Comparison of ENCODE assay signal across 23 cellular contexts in the genomic region with DNA sequence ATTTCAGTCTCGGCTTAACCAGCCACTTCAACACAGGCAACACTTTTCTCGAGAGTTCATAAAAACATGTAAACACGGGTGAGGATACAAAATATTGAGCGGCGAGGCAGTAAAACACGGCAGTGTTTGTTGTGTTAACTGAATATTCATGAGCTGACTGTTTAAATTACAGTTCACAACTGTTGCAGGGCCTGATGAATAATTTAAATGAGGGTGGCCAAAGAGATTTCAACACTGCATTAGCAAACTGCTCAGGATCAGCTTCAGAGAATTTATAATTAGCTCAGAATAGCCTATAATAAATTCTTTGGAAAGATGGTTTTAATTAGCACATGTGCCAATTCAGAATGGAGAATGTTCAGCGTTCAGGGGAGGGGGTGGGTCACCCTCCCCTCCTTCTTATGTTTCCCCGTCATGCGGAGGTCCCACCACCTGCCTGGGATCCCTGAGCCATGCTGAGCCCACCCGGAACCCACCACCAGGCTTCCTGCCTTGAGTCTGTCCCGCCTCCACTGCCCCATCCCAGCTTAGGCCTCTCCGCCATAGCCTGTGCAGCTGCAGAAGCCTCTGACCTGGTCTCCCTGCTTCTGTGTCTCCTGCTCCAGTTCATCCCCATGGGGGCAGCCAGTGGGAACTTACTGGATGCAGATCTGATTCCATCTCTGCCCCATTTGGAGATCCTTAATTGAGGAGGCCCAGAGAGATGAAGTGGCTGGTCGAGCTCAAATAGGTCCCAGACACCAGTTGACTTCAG.
DNase-seq lines count a peak whose midpoint lies in the region; ATAC-seq and TF ChIP-seq lines count a peak whose summit lies in the region.
"Had no signal": no experiment of that assay in that cellular context is flagged by ENCODE, and none has a peak within 500 bp of the region (broad histone marks: within the 10 kb centered on the region; RNA-seq: fewer than 3 reads in every experiment).

No MANE protein-coding gene starts in this region.

- no peak overlapping the region for H3K4me2 ChIP-seq in hepatocyte
- H3K4me2 ChIP-seq: GM23338 had no signal

- no peaks in the 10 kb centered on the region for H3K9me2 ChIP-seq in hepatocyte (replicated peaks; ENCODE audit: insufficient read depth)

- intact Hi-C loops in cardiac septum (cut with DNase I) (no loop called here), heart right ventricle (cut with DNase I) (no loop called here), upper lobe of right lung (cut with DNase I) (no loop called here)

- DNase-seq in cardiac septum (ENCODE audit: low spot score) (peak; percentile 12), heart right ventricle (no peak), RWPE2 (ENCODE audit: low spot score) (peak; percentile 78), foreskin fibroblast (peak; percentile 46 to 69), upper lobe of right lung (peak; percentile 46), hepatocyte (ENCODE audit: low spot score) (no peak), NCI-H2227 treated with DMSO at 0.1 percent for 48 hours (lab: John Stamatoyannopoulos, UW) (no peak)
- DNase-seq in activated T-cell treated with anti-CD3 and anti-CD28 coated beads, Interleukin-2, amount 50 U/mL, for 24 hours: no peak
- DNase-seq: activated CD4-positive, alpha-beta T cell treated with anti-CD3 and anti-CD28 coated beads for 1 hour; activated naive CD4-positive, alpha-beta T cell treated with anti-CD3 and anti-CD28 coated beads for 36 hours; colonic mucosa; EL; KG1; left colon; midbrain; MV-4-11; NCI-H187 treated with DMSO at 0.1 percent for 48 hours; RPMI8226 had no signal

- H3K27ac Mint-ChIP-seq in activated T-cell treated with anti-CD3 and anti-CD28 coated beads, Interleukin-2, amount 50 U/mL, for 24 hours: no peak overlapping the region
- H3K27ac Mint-ChIP-seq: activated naive CD4-positive, alpha-beta T cell treated with anti-CD3 and anti-CD28 coated beads for 36 hours; GM23338 had no signal

- no peaks in the 10 kb centered on the region for H3K79me2 ChIP-seq in hepatocyte

- H3K9me3 ChIP-seq in heart right ventricle (peaks cover 0 to 5% (median 0%) of the 10 kb centered on the region in 11 donors), RWPE2 (ENCODE audit: severe bottlenecking) (no peaks in the 10 kb centered on the region), upper lobe of right lung (no peaks in the 10 kb centered on the region), hepatocyte (ENCODE audit: low read depth) (no peaks in the 10 kb centered on the region)
- H3K9me3 ChIP-seq: colonic mucosa, prostate gland, suprapubic skin had no signal

- H3K4me1 Mint-ChIP-seq in activated T-cell treated with anti-CD3 and anti-CD28 coated beads, Interleukin-2, amount 50 U/mL, for 24 hours (ENCODE audit: low read depth): peaks cover 29% of the 10 kb centered on the region
- H3K4me1 Mint-ChIP-seq: neural crest cell had no signal

- H3K36me3 Mint-ChIP-seq in activated T-cell treated with anti-CD3 and anti-CD28 coated beads, Interleukin-2, amount 50 U/mL, for 24 hours (ENCODE audit: low read depth): no peaks in the 10 kb centered on the region

- WGBS in heart right ventricle, 2 donors: 76 to 77% methylated on average over 13 of the region's 13 CpGs
- 71% methylated on average over 13 of the region's 13 CpGs for WGBS in hepatocyte (ENCODE audit: low lambda C conversion rate, missing lambda C conversion rate)

- H3K4me3 Mint-ChIP-seq in activated T-cell treated with anti-CD3 and anti-CD28 coated beads, Interleukin-2, amount 50 U/mL, for 24 hours: no peak overlapping the region
- H3K4me3 Mint-ChIP-seq: activated naive CD4-positive, alpha-beta T cell treated with anti-CD3 and anti-CD28 coated beads for 36 hours; GM23338; neural crest cell had no signal

- H3K27ac ChIP-seq in heart right ventricle: no peak overlapping the region
- no peak overlapping the region for H3K27ac ChIP-seq in RWPE2 (ENCODE audit: poor library complexity, severe bottlenecking)
- no peak overlapping the region for H3K27ac ChIP-seq in upper lobe of right lung
- no peak overlapping the region for H3K27ac ChIP-seq in hepatocyte
- H3K27ac ChIP-seq: colonic mucosa, epithelial cell of prostate, prostate gland, suprapubic skin had no signal

- H3K36me3 ChIP-seq in heart right ventricle (no peaks in the 10 kb centered on the region), RWPE2 (ENCODE audit: low read depth) (no peaks in the 10 kb centered on the region), upper lobe of right lung (no peaks in the 10 kb centered on the region), hepatocyte (replicated peaks; ENCODE audit: insufficient read depth, low read depth) (no peaks in the 10 kb centered on the region)
- H3K36me3 ChIP-seq: colonic mucosa, prostate gland, suprapubic skin had no signal

- H4K20me1 ChIP-seq in hepatocyte (ENCODE audit: insufficient read depth, poor library complexity, severe bottlenecking): no peaks in the 10 kb centered on the region

- H3K4me3 ChIP-seq in heart right ventricle (no peak overlapping the region), RWPE2 (ENCODE audit: severe bottlenecking) (no peak overlapping the region), foreskin fibroblast (ENCODE audit: low read depth in 1 of 2, low read length in 2 of 2) (no peak overlapping the region), upper lobe of right lung (no peak overlapping the region), hepatocyte (no peak overlapping the region)
- H3K4me3 ChIP-seq: colonic mucosa, GM23338, prostate gland, suprapubic skin had no signal

- no peaks in the 10 kb centered on the region for H3K9me3 Mint-ChIP-seq in activated T-cell treated with anti-CD3 and anti-CD28 coated beads, Interleukin-2, amount 50 U/mL, for 24 hours
- H3K9me3 Mint-ChIP-seq: activated naive CD4-positive, alpha-beta T cell treated with anti-CD3 and anti-CD28 coated beads for 36 hours; GM23338; neural crest cell had no signal

- no peak for TF ChIP-seq CTCF in heart right ventricle (IDR thresholded peaks at IDR 0.05)
- TF ChIP-seq CTCF in RWPE2 (IDR thresholded peaks at IDR 0.05; ENCODE audit: poor library complexity, severe bottlenecking): no peak
- TF ChIP-seq CTCF in foreskin fibroblast (IDR thresholded peaks at IDR 0.05; ENCODE audit: low read depth, low read length): no peak
- TF ChIP-seq CTCF in upper lobe of right lung (IDR thresholded peaks at IDR 0.05): no peak
- no peak for TF ChIP-seq CTCF in hepatocyte (IDR thresholded peaks at IDR 0.05; ENCODE audit: poor library complexity)

- H2AFZ ChIP-seq in hepatocyte: no peak overlapping the region
- H2AFZ ChIP-seq: GM23338 had no signal

- ATAC-seq in heart right ventricle (no peak), RWPE2 (ENCODE audit: low read depth) (0 out of 3 replicates have a peak, but pooled peaks have one; percentile 3), upper lobe of right lung (no peak)
- ATAC-seq: GM23338, left colon had no signal

- H3K4me1 ChIP-seq in heart right ventricle (no peaks in the 10 kb centered on the region), RWPE2 (ENCODE audit: insufficient read depth, poor library complexity, severe bottlenecking) (no peaks in the 10 kb centered on the region), upper lobe of right lung (no peaks in the 10 kb centered on the region), hepatocyte (ENCODE audit: insufficient read depth) (no peaks in the 10 kb centered on the region)
- H3K4me1 ChIP-seq: colonic mucosa, prostate gland had no signal

- H3K27me3 ChIP-seq in heart right ventricle (peaks cover 0 to 32% (median 6%) of the 10 kb centered on the region in 7 donors), RWPE2 (ENCODE audit: insufficient read depth, poor library complexity, severe bottlenecking) (no peaks in the 10 kb centered on the region), upper lobe of right lung (no peaks in the 10 kb centered on the region), hepatocyte (peaks cover 4% of the 10 kb centered on the region)
- H3K27me3 ChIP-seq: colonic mucosa had no signal

- H3K27me3 Mint-ChIP-seq in activated T-cell treated with anti-CD3 and anti-CD28 coated beads, Interleukin-2, amount 50 U/mL, for 24 hours: peaks cover 22% of the 10 kb centered on the region

Comparison
In these comparisons a context has a peak if more than half of its experiments do, and no peak if none do; other contexts are left out.
1. DNase-seq: peak in cardiac septum (single experiment), RWPE2 (single experiment), foreskin fibroblast (2 of 2) and upper lobe of right lung (single experiment); none in heart right ventricle (0 of 2), activated T-cell treated with anti-CD3 and anti-CD28 coated beads, Interleukin-2, amount 50 U/mL, for 24 hours (single experiment), hepatocyte (single experiment) and NCI-H2227 treated with DMSO at 0.1 percent for 48 hours (single experiment).